In the genomic region with DNA sequence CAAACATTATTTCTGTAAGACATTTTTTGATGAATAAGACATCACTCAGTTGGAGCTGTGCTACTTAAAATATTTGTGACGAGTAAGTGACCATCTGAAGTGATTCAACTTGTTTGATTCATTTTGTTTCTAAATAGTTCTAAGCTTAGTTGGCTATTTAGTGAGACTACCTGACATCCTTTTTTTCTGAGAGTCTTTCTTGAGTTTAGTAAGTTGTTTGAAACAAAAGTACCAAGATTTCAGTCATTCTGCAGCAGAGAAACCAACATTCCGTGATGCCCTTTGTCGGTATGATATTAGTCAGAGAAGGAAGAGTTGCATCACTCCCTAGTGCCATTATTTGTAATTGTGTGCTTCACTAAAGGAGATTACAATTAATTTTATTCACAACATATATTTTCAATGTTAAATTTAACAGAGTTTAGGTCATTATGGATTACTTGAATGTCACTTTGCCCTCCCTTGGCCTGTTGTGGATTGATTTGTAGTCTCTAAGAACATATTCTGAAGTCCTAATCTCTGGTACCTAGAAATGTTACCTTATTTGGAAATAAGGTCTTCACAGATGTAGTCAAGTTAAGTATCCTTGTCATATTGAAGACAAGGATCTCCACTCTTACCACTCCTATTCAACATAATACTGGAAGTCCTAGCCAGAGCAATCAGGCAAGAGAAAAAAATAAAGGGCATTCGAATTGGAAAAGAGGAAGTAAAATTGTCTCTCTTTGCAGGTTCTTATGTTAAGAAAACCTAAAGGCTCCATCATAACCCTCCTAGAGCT, we compare ENCODE assay signal across 11 cellular contexts.
DNase-seq lines count a peak whose midpoint lies in the region; ATAC-seq and TF ChIP-seq lines count a peak whose summit lies in the region.
"Had no signal": no experiment of that assay in that cellular context is flagged by ENCODE, and none has a peak within 500 bp of the region (broad histone marks: within the 10 kb centered on the region; RNA-seq: fewer than 3 reads in every experiment).

No MANE protein-coding gene starts in this region.

- H3F3A ChIP-seq in PC-3 (ENCODE audit: low read length, unreplicated experiment) = no peaks in the 10 kb centered on the region

- POLR2A ChIA-PET in PC-3 (lab: Charles Lee; ENCODE audit: unreplicated experiment) = no interaction called here

- no peak for TF ChIP-seq CTCF in PC-3 (conservative IDR thresholded peaks at IDR 0.05; ENCODE audit: low read depth, low read length)
- no peak for TF ChIP-seq CTCF in endothelial cell (IDR thresholded peaks at IDR 0.05; ENCODE audit: unreplicated experiment)
- no peak for TF ChIP-seq CTCF in tibial nerve (IDR thresholded peaks at IDR 0.05)

- H3K4me1 ChIP-seq in PC-3 (ENCODE audit: insufficient read depth, low read length) (peaks cover 29% of the 10 kb centered on the region), tibial nerve (no peaks in the 10 kb centered on the region)

- intact Hi-C loops in PC-3 (cut with micrococcal nuclease) = loop anchor here (5.0 to 10.0 kb wide), 2 partner anchors 37 to 114 kb away; no protein-coding TSS in a partner anchor

- H3K79me2 ChIP-seq in PC-3 (ENCODE audit: low read length) = no peaks in the 10 kb centered on the region

- no peaks in the 10 kb centered on the region for H3K27me3 Mint-ChIP-seq in endothelial cell (ENCODE audit: unreplicated experiment)
- H3K27me3 Mint-ChIP-seq: IgD-negative memory B cell had no signal

- TF ChIP-seq POLR2A in tibial nerve (IDR thresholded peaks at IDR 0.05) = no peak

- no peaks in the 10 kb centered on the region for H4K20me1 ChIP-seq in PC-3 (ENCODE audit: low read length)

- H3K4me3 Mint-ChIP-seq in endothelial cell (ENCODE audit: unreplicated experiment) = no peak overlapping the region
- H3K4me3 Mint-ChIP-seq: IgD-negative memory B cell had no signal

- peak; percentile 49 for ATAC-seq in GM21390 (IDR thresholded peaks at IDR 0.05; ENCODE audit: unreplicated experiment)
- ATAC-seq in PC-3 = peak; percentile 61
- no peak for ATAC-seq in GM18511 (IDR thresholded peaks at IDR 0.05; ENCODE audit: unreplicated experiment)

- peak overlapping the region; percentile 30 for H3K4me2 ChIP-seq in PC-3 (ENCODE audit: low read length)

- BruUV-seq in PC-3 (replicated peaks; lab: Mats Ljungman, UMichigan) = no TSS peak

- no peak for TF ChIP-seq EP300 in tibial nerve (IDR thresholded peaks at IDR 0.05)

- H3K36me3 Mint-ChIP-seq in endothelial cell (ENCODE audit: low read depth, unreplicated experiment) = no peaks in the 10 kb centered on the region
- H3K36me3 Mint-ChIP-seq: IgD-negative memory B cell had no signal

- H3K9me3 ChIP-seq in PC-3 (ENCODE audit: low read length) (no peaks in the 10 kb centered on the region), tibial nerve (no peaks in the 10 kb centered on the region)

- DNase-seq in EL (peak; percentile 78), PC-3 (peak; percentile 58), fibroblast of peridontal ligament (ENCODE audit: extremely low read depth) (peak; percentile 81), GDM1 (lab: John Stamatoyannopoulos, UW) (no peak), endothelial cell (ENCODE audit: low spot score) (no peak), tibial nerve (ENCODE audit: low spot score in 2 of 2) (no peak)
- DNase-seq: substantia nigra had no signal

- no peak overlapping the region for H2AFZ ChIP-seq in PC-3 (ENCODE audit: low read length)

- H3K27me3 ChIP-seq in PC-3 (ENCODE audit: low read length) = no peaks in the 10 kb centered on the region
- no peaks in the 10 kb centered on the region for H3K27me3 ChIP-seq in tibial nerve

- H3K9me3 Mint-ChIP-seq in endothelial cell (ENCODE audit: unreplicated experiment) = no peaks in the 10 kb centered on the region

- H3K27ac ChIP-seq in PC-3 (ENCODE audit: low read length) (peak overlapping the region; percentile 66), tibial nerve (no peak overlapping the region)

- no peaks in the 10 kb centered on the region for H3K9me2 ChIP-seq in PC-3 (replicated peaks; ENCODE audit: low read length)

- H3K36me3 ChIP-seq in PC-3 (ENCODE audit: low read depth, low read length) = no peaks in the 10 kb centered on the region
- no peaks in the 10 kb centered on the region for H3K36me3 ChIP-seq in tibial nerve

- no peak overlapping the region for H3K9ac ChIP-seq in PC-3 (ENCODE audit: low read length)

- no peak overlapping the region for H3K4me3 ChIP-seq in PC-3 (ENCODE audit: low read length)
- no peak overlapping the region for H3K4me3 ChIP-seq in tibial nerve
- H3K4me3 ChIP-seq: skin epidermis had no signal

- no peaks in the 10 kb centered on the region for H3K4me1 Mint-ChIP-seq in endothelial cell (ENCODE audit: unreplicated experiment)
- H3K4me1 Mint-ChIP-seq: IgD-negative memory B cell had no signal

- 83 to 85% methylated on average over 4 of the region's 4 CpGs for WGBS in tibial nerve, 2 donors

- CTCF ChIA-PET in PC-3 (lab: Charles Lee) = no interaction called here

- H3K27ac Mint-ChIP-seq in endothelial cell (ENCODE audit: unreplicated experiment) = no peak overlapping the region
- H3K27ac Mint-ChIP-seq: IgD-negative memory B cell had no signal

Comparison
In these comparisons a context has a peak if more than half of its experiments do, and no peak if none do; other contexts are left out.
1. DNase-seq: peak in EL (single experiment), PC-3 (single experiment) and fibroblast of peridontal ligament (single experiment); none in GDM1 (single experiment), endothelial cell (single experiment) and tibial nerve (0 of 2).